2 cellular contexts compared by ENCODE assay signal in the genomic region with DNA sequence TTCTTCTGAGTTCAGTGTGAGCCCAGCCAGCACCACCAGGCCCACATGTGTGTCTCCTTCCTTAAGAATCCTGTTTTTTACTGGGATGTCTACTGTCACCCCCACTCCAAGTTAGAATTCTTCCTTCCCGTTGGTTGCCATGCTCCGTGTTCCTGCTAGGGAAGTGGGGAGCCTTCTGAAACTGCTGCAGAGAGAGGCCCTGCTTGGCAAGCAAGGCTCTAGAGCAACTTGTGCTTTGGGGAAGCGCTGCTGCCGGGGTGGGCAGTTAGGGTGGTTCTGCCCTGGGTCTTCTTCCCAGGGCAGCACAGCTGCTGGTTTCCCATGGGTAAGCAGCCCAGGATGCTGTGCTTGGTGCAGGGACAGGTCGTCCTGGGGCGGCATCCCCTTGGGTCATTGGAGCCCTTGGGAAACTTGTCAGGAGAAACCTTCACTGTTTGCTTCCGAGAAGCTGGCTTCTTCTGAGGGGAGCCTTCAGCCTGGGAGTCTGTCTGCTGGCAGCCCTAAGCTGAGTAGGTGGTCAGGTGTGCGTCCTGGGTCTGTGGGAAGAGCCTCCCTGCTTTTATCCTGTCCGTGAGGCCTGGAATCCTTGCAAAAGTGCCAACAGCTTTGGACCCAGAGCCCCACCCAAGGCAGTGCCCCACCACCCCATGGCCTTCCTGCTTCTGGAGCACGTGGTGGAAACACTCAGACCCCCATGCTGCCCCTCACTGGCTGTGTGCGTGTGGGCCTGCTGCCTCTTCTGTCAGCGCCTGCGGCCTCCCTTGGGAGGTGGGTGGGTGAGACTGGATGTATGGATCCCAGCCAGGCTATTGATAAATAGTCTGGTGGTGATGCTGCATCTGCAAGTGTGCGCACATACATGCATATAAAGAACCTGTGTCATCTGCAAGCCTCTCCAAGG.
TF ChIP-seq lines count a peak whose summit lies in the region.

No MANE protein-coding gene starts in this region.

TF ChIP-seq in HepG2, 621 proteins besides CTCF, POLR2A, EP300 and RAD21 (continued from another document):
- no peak for TF ChIP-seq ZBTB42 (CRISPR knock-in tag; IDR thresholded peaks at IDR 0.05)
- TF ChIP-seq ZSCAN30 (CRISPR knock-in tag; IDR thresholded peaks at IDR 0.05), result no peak
- TF ChIP-seq, protein P1, sequence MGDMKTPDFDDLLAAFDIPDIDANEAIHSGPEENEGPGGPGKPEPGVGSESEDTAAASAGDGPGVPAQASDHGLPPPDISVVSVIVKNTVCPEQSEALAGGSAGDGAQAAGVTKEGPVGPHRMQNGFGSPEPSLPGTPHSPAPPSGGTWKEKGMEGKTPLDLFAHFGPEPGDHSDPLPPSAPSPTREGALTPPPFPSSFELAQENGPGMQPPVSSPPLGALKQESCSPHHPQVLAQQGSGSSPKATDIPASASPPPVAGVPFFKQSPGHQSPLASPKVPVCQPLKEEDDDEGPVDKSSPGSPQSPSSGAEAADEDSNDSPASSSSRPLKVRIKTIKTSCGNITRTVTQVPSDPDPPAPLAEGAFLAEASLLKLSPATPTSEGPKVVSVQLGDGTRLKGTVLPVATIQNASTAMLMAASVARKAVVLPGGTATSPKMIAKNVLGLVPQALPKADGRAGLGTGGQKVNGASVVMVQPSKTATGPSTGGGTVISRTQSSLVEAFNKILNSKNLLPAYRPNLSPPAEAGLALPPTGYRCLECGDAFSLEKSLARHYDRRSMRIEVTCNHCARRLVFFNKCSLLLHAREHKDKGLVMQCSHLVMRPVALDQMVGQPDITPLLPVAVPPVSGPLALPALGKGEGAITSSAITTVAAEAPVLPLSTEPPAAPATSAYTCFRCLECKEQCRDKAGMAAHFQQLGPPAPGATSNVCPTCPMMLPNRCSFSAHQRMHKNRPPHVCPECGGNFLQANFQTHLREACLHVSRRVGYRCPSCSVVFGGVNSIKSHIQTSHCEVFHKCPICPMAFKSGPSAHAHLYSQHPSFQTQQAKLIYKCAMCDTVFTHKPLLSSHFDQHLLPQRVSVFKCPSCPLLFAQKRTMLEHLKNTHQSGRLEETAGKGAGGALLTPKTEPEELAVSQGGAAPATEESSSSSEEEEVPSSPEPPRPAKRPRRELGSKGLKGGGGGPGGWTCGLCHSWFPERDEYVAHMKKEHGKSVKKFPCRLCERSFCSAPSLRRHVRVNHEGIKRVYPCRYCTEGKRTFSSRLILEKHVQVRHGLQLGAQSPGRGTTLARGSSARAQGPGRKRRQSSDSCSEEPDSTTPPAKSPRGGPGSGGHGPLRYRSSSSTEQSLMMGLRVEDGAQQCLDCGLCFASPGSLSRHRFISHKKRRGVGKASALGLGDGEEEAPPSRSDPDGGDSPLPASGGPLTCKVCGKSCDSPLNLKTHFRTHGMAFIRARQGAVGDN (CRISPR knock-in tag; IDR thresholded peaks at IDR 0.05), result no peak
- TF ChIP-seq ZNF569 (CRISPR knock-in tag; IDR thresholded peaks at IDR 0.05; ENCODE audit: borderline replicate concordance), result no peak
- no peak for TF ChIP-seq ZNF713 (CRISPR knock-in tag; IDR thresholded peaks at IDR 0.05)

TF ChIP-seq in neural cell, 6 proteins besides CTCF, POLR2A, EP300 and RAD21 (continued from another document):
- TF ChIP-seq, protein P2, sequence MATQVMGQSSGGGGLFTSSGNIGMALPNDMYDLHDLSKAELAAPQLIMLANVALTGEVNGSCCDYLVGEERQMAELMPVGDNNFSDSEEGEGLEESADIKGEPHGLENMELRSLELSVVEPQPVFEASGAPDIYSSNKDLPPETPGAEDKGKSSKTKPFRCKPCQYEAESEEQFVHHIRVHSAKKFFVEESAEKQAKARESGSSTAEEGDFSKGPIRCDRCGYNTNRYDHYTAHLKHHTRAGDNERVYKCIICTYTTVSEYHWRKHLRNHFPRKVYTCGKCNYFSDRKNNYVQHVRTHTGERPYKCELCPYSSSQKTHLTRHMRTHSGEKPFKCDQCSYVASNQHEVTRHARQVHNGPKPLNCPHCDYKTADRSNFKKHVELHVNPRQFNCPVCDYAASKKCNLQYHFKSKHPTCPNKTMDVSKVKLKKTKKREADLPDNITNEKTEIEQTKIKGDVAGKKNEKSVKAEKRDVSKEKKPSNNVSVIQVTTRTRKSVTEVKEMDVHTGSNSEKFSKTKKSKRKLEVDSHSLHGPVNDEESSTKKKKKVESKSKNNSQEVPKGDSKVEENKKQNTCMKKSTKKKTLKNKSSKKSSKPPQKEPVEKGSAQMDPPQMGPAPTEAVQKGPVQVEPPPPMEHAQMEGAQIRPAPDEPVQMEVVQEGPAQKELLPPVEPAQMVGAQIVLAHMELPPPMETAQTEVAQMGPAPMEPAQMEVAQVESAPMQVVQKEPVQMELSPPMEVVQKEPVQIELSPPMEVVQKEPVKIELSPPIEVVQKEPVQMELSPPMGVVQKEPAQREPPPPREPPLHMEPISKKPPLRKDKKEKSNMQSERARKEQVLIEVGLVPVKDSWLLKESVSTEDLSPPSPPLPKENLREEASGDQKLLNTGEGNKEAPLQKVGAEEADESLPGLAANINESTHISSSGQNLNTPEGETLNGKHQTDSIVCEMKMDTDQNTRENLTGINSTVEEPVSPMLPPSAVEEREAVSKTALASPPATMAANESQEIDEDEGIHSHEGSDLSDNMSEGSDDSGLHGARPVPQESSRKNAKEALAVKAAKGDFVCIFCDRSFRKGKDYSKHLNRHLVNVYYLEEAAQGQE (IDR thresholded peaks at IDR 0.05; ENCODE audit: borderline replicate concordance), result no peak
- TF ChIP-seq EZH2 (IDR thresholded peaks at IDR 0.05; ENCODE audit: borderline replicate concordance, insufficient read depth, low read length, poor library complexity, severe bottlenecking) (no peak), TAF1 (IDR thresholded peaks at IDR 0.05; ENCODE audit: low read depth) (no peak)
